ENCODE assay signal across 6 cellular contexts in genomic region chr5:177403194-177403825, GRCh38. TPM values are rescaled to one million over a fixed set of nuclear protein-coding genes. Genes with fewer than 3 reads are reported as not detected.
DNase-seq lines count a peak whose midpoint lies in the region; ATAC-seq and TF ChIP-seq lines count a peak whose summit lies in the region.

No MANE protein-coding gene starts in this region.

- peaks cover 19% of the 10 kb centered on the region for H3K4me1 Mint-ChIP-seq in T-helper 17 cell

- peaks cover 34 to 48% (median 42%) of the 10 kb centered on the region in 4 donors for H3K4me1 ChIP-seq in esophagus muscularis mucosa

- peaks cover 13 to 79% (median 55%) of the 10 kb centered on the region in 4 donors for H3K27me3 ChIP-seq in esophagus muscularis mucosa

- H3K4me3 Mint-ChIP-seq in T-helper 17 cell = peak overlapping the region; percentile 87

- no peaks in the 10 kb centered on the region for H3K27me3 Mint-ChIP-seq in T-helper 17 cell

- intact Hi-C loops in esophagus muscularis mucosa (cut with DNase I) = loop anchor here (1.0 to 5.0 kb wide), 2 partner anchors 51 to 99 kb away; no protein-coding TSS in a partner anchor

- no peak for TF ChIP-seq CTCF in esophagus muscularis mucosa (IDR thresholded peaks at IDR 0.05)

- no peaks in the 10 kb centered on the region for H3K9me3 ChIP-seq in T-helper 17 cell (ENCODE audit: control insufficient read depth, low read length, poor library complexity, severe bottlenecking)
- no peaks in the 10 kb centered on the region for H3K9me3 ChIP-seq in esophagus muscularis mucosa

- peak overlapping the region; percentile 85 for H3K27ac Mint-ChIP-seq in T-helper 17 cell

- TF ChIP-seq EP300 in esophagus muscularis mucosa (IDR thresholded peaks at IDR 0.05) = no peak

- H3K36me3 ChIP-seq in esophagus muscularis mucosa = no peaks in the 10 kb centered on the region

- no peak overlapping the region for H3K27ac ChIP-seq in esophagus muscularis mucosa (replicated peaks in 1 of 4)

- peak overlapping the region; percentile 53 to 58 (median 57) for H3K4me3 ChIP-seq in esophagus muscularis mucosa

- WGBS in esophagus muscularis mucosa = 0% methylated on average over 4 of the region's 60 CpGs

- peak; percentile 16 for ATAC-seq in HG02642 (IDR thresholded peaks at IDR 0.05; ENCODE audit: poor library complexity, unreplicated experiment)
- peak; percentile 59 for ATAC-seq in T-helper 17 cell

- TF ChIP-seq POLR2A in esophagus muscularis mucosa (IDR thresholded peaks at IDR 0.05; ENCODE audit: low read depth) = no peak

- DNase-seq in GF-D8 (lab: John Stamatoyannopoulos, UW) (peak; percentile 8), T-helper 17 cell (peak; percentile 48 to 56 (median 51)), esophagus muscularis mucosa (ENCODE audit: extremely low spot score) (no peak), GDM1 (lab: John Stamatoyannopoulos, UW) (no peak)
- DNase-seq in stimulated activated CD4-positive, alpha-beta T cell treated with anti-CD3 and anti-CD28 coated beads, TNF-alpha, amount 100 ng/mL, for 48 hours (ENCODE audit: low read depth in 3 of 3) = peak in 2 of 3 donors; percentile 29 to 45

- no peaks in the 10 kb centered on the region for H3K36me3 Mint-ChIP-seq in T-helper 17 cell (ENCODE audit: low read depth)

RNA-seq across cellular contexts. Expression of gene PFN3, which starts 2.8 kb away (rescaled TPM):
- total RNA-seq in T-helper 17 cell (not detected), esophagus muscularis mucosa (not detected)

RNA-seq across cellular contexts. Expression of gene F12, which starts 6.1 kb away (rescaled TPM):
- total RNA-seq in T-helper 17 cell (1 to 10 TPM in 1 of 2 donors, under 1 TPM in 1; 0.62 to 1.1 TPM), esophagus muscularis mucosa (under 1 TPM in 1 of 4 donors, not detected in 3; 0.17 TPM)

RNA-seq across cellular contexts. Expression of gene SLC34A1, which starts 19.1 kb away (rescaled TPM):
- total RNA-seq in T-helper 17 cell (under 1 TPM; 0.31 to 0.40 TPM), esophagus muscularis mucosa (not detected)

RNA-seq across cellular contexts. Expression of gene GRK6, which starts 23.2 kb away (rescaled TPM):
- total RNA-seq in T-helper 17 cell (100 to 1,000 TPM; 178 to 232 TPM), esophagus muscularis mucosa (10 to 100 TPM; 29.1 to 44.7 (median 36.3) TPM)

RNA-seq across cellular contexts. Expression of gene PRR7, which starts 43.3 kb away (rescaled TPM):
- total RNA-seq in T-helper 17 cell (10 to 100 TPM; 32.0 to 40.1 TPM), esophagus muscularis mucosa (1 to 10 TPM in 2 of 4 donors, under 1 TPM in 2; 0.42 to 2.5 (median 1.6) TPM)

Comparison
In these comparisons a context has a peak if more than half of its experiments do, and no peak if none do; other contexts are left out.
1. DNase-seq: peak in GF-D8 (single experiment), T-helper 17 cell (3 of 3) and stimulated activated CD4-positive, alpha-beta T cell treated with anti-CD3 and anti-CD28 coated beads, TNF-alpha, amount 100 ng/mL, for 48 hours (2 of 3); none in esophagus muscularis mucosa (single experiment) and GDM1 (single experiment).